In genomic region chr12:121144416-121144914, GRCh38 we compare ENCODE assay signal across 8 cellular contexts. TPM values are rescaled to one million over a fixed set of nuclear protein-coding genes. Genes with fewer than 3 reads are reported as not detected.
DNase-seq lines count a peak whose midpoint lies in the region; ATAC-seq and TF ChIP-seq lines count a peak whose summit lies in the region.

No MANE protein-coding gene starts in this region.

- H3K27me3 ChIP-seq in suprapubic skin: no peaks in the 10 kb centered on the region

- peak overlapping the region; percentile 1 for H3K27ac ChIP-seq in suprapubic skin

- peaks cover 4% of the 10 kb centered on the region for H3K4me1 ChIP-seq in suprapubic skin

- peak overlapping the region; percentile 80 for H3K27ac Mint-ChIP-seq in activated naive CD4-positive, alpha-beta T cell treated with anti-CD3 and anti-CD28 coated beads, Interleukin-2, amount 10 ng/mL, durations not matched to agents 7 days and 5 days
- peak overlapping the region; percentile 55 to 78 for H3K27ac Mint-ChIP-seq in T-cell

- no peaks in the 10 kb centered on the region for H3K27me3 Mint-ChIP-seq in activated naive CD4-positive, alpha-beta T cell treated with anti-CD3 and anti-CD28 coated beads, Interleukin-2, amount 10 ng/mL, durations not matched to agents 7 days and 5 days
- no peaks in the 10 kb centered on the region for H3K27me3 Mint-ChIP-seq in T-cell

- no peak for TF ChIP-seq CTCF in suprapubic skin (IDR thresholded peaks at IDR 0.05)

- peaks cover 4% of the 10 kb centered on the region for H3K9me3 Mint-ChIP-seq in activated naive CD4-positive, alpha-beta T cell treated with anti-CD3 and anti-CD28 coated beads, Interleukin-2, amount 10 ng/mL, durations not matched to agents 7 days and 5 days
- H3K9me3 Mint-ChIP-seq in T-cell: no peaks in the 10 kb centered on the region

- TF ChIP-seq POLR2A in suprapubic skin (IDR thresholded peaks at IDR 0.05): no peak

- H3K4me3 ChIP-seq in suprapubic skin: no peak overlapping the region

- POLR2A ChIA-PET in T-cell (lab: Charles Lee): no interaction called here
- POLR2A ChIA-PET in HEK293T (lab: Yijun Ruan, JAX): no interaction called here

- peaks cover 73% of the 10 kb centered on the region for H3K36me3 Mint-ChIP-seq in activated naive CD4-positive, alpha-beta T cell treated with anti-CD3 and anti-CD28 coated beads, Interleukin-2, amount 10 ng/mL, durations not matched to agents 7 days and 5 days
- peaks cover 25% of the 10 kb centered on the region for H3K36me3 Mint-ChIP-seq in T-cell

- ATAC-seq in T-cell (replicated peaks in 1 of 4): no peak
- ATAC-seq in HG02938 (IDR thresholded peaks at IDR 0.05; ENCODE audit: unreplicated experiment): no peak

- DNase-seq in activated naive CD4-positive, alpha-beta T cell treated with anti-CD3 and anti-CD28 coated beads, Interleukin-2, amount 10 ng/mL, durations not matched to agents 7 days and 5 days: no peak
- DNase-seq in activated naive CD4-positive, alpha-beta T cell treated with Interleukin-2 at 50 U/mL for 16 hours: no peak
- DNase-seq in T-cell (no peak), fibroblast of peridontal ligament (ENCODE audit: extremely low read depth) (peak; percentile 47), suprapubic skin (ENCODE audit: low spot score in 2 of 2) (no peak), NCI-H82 treated with DMSO at 0.1 percent for 48 hours (lab: John Stamatoyannopoulos, UW; ENCODE audit: unreplicated experiment) (no peak), HEK293T (ENCODE audit: extremely low spot score) (no peak)

- 91% methylated on average over 3 of the region's 3 CpGs for WGBS in suprapubic skin

- H3K4me1 Mint-ChIP-seq in activated naive CD4-positive, alpha-beta T cell treated with anti-CD3 and anti-CD28 coated beads, Interleukin-2, amount 10 ng/mL, durations not matched to agents 7 days and 5 days: peaks cover 38% of the 10 kb centered on the region
- peaks cover 17 to 29% (median 23%) of the 10 kb centered on the region in 3 donors for H3K4me1 Mint-ChIP-seq in T-cell

- H3K36me3 ChIP-seq in suprapubic skin: peaks cover 5% of the 10 kb centered on the region

- CTCF ChIA-PET in activated naive CD4-positive, alpha-beta T cell treated with anti-CD3 and anti-CD28 coated beads, Interleukin-2, amount 10 ng/mL, durations not matched to agents 7 days and 5 days (lab: Charles Lee): no interaction called here
- CTCF ChIA-PET in T-cell (lab: Charles Lee): no interaction called here
- CTCF ChIA-PET in HEK293T (lab: Yijun Ruan, JAX): no interaction called here

- no peak overlapping the region for H3K4me3 Mint-ChIP-seq in activated naive CD4-positive, alpha-beta T cell treated with anti-CD3 and anti-CD28 coated beads, Interleukin-2, amount 10 ng/mL, durations not matched to agents 7 days and 5 days
- H3K4me3 Mint-ChIP-seq in T-cell: no peak overlapping the region

- no peaks in the 10 kb centered on the region for H3K9me3 ChIP-seq in suprapubic skin

- TF ChIP-seq EP300 in suprapubic skin (IDR thresholded peaks at IDR 0.05): no peak

TF ChIP-seq in HEK293T, 16 proteins besides CTCF, POLR2A, EP300 and RAD21:
- TF ChIP-seq HDGF (IDR thresholded peaks at IDR 0.05; ENCODE audit: borderline replicate concordance) (no peak), TARDBP (IDR thresholded peaks at IDR 0.05) (no peak), SP1 (IDR thresholded peaks at IDR 0.05) (no peak), CTBP1 (IDR thresholded peaks at IDR 0.05; ENCODE audit: borderline replicate concordance) (no peak), FOXK2 (IDR thresholded peaks at IDR 0.05) (no peak)
TF ChIP-seq in HEK293T: peak in this region for 0.

RNA-seq across cellular contexts. Expression of gene P2RX7, which starts 11.8 kb away (rescaled TPM):
- 10 to 100 TPM in 1 of 5 donors, 1 to 10 TPM in 4; 4.6 to 11.0 (median 6.9) TPM for total RNA-seq in T-cell
- 10 to 100 TPM; 14.0 to 65.7 (median 19.2) TPM for total RNA-seq in suprapubic skin
